Comparison of ENCODE assay signal across 31 cellular contexts in the genomic region with DNA sequence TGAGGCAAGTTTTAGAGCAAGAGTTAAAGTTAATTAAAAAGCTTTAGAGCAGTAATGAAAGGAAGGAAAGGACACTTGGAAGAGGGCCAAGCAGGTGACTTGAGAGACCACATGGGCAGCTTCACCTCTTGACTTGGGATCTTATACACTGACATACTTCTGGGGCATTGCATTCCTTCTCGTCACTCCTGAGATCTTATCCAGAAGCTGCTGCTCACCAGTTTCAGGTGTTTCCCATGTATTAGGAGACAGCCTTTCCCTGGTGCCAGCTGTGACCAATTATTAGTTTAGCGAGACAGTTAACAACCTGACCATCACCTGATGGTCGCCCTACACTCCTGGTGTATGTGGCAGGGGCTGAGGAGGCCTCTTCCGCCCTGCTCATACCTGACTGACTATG.
"Had no signal": no experiment of that assay in that cellular context is flagged by ENCODE, and none has a peak within 500 bp of the region (broad histone marks: within the 10 kb centered on the region; RNA-seq: fewer than 3 reads in every experiment).

No MANE protein-coding gene starts in this region.

- H3K27me3 Mint-ChIP-seq: activated B cell treated with CpG ODN at 0.5 μM for 24 hours; activated CD4-positive, alpha-beta T cell treated with anti-CD3 and anti-CD28 coated beads for 36 hours; activated CD4-positive, alpha-beta T cell treated with anti-CD3 and anti-CD28 coated beads, Interleukin-2, amount 10 ng/mL, durations not matched to agents 24 days and 14 days; activated CD8-positive, alpha-beta T cell treated with anti-CD3 and anti-CD28 coated beads for 36 hours; activated naive CD8-positive, alpha-beta T cell; activated T-helper 17 cell treated with anti-CD3 and anti-CD28 coated beads, Interleukin-2, amount 50 U/mL, for 72 hours; effector memory CD8-positive, alpha-beta T cell; T-helper 17 cell had no signal

- ATAC-seq: activated CD4-positive, alpha-beta T cell treated with anti-CD3 and anti-CD28 coated beads for 36 hours; activated CD8-positive, alpha-beta T cell treated with anti-CD3 and anti-CD28 coated beads for 36 hours; activated T-cell treated with anti-CD3 and anti-CD28 coated beads, Interleukin-2, amount 50 U/mL, for 4 hours; activated T-helper 17 cell treated with anti-CD3 and anti-CD28 coated beads, Interleukin-2, amount 50 U/mL, for 72 hours; effector memory CD8-positive, alpha-beta T cell; gastroesophageal sphincter; heart right ventricle; T-helper 17 cell had no signal

- H3K9me3 Mint-ChIP-seq: activated B cell treated with CpG ODN at 0.5 μM for 24 hours; activated CD4-positive, alpha-beta T cell treated with anti-CD3 and anti-CD28 coated beads, Interleukin-2, amount 10 ng/mL, durations not matched to agents 24 days and 14 days; activated CD8-positive, alpha-beta T cell treated with anti-CD3 and anti-CD28 coated beads for 36 hours; activated T-cell treated with anti-CD3 and anti-CD28 coated beads, Interleukin-2, amount 50 U/mL, for 4 hours; activated T-helper 17 cell treated with anti-CD3 and anti-CD28 coated beads, Interleukin-2, amount 50 U/mL, for 72 hours; effector memory CD8-positive, alpha-beta T cell; T-helper 2 cell treated with Interferon-gamma antibody and Interleukin-4, amounts not matched to agents 5 μg/mL and 100 μg/mL, for 36 hours had no signal

- H3K4me3 Mint-ChIP-seq: activated B cell treated with CpG ODN at 0.5 μM for 24 hours; activated CD4-positive, alpha-beta T cell treated with anti-CD3 and anti-CD28 coated beads for 36 hours; activated CD4-positive, alpha-beta T cell treated with anti-CD3 and anti-CD28 coated beads, Interleukin-2, amount 10 ng/mL, durations not matched to agents 24 days and 14 days; activated CD8-positive, alpha-beta T cell treated with anti-CD3 and anti-CD28 coated beads for 36 hours; activated naive CD8-positive, alpha-beta T cell; activated T-cell treated with anti-CD3 and anti-CD28 coated beads, Interleukin-2, amount 50 U/mL, for 4 hours; activated T-helper 17 cell treated with anti-CD3 and anti-CD28 coated beads, Interleukin-2, amount 50 U/mL, for 72 hours; effector memory CD8-positive, alpha-beta T cell; T-helper 17 cell; T-helper 2 cell treated with Interferon-gamma antibody and Interleukin-4, amounts not matched to agents 5 μg/mL and 100 μg/mL, for 36 hours had no signal

- H3K4me1 Mint-ChIP-seq: activated B cell treated with CpG ODN at 0.5 μM for 24 hours; activated CD4-positive, alpha-beta T cell treated with anti-CD3 and anti-CD28 coated beads for 36 hours; activated CD4-positive, alpha-beta T cell treated with anti-CD3 and anti-CD28 coated beads, Interleukin-2, amount 10 ng/mL, durations not matched to agents 24 days and 14 days had no signal

- H3K27ac Mint-ChIP-seq: activated B cell treated with CpG ODN at 0.5 μM for 24 hours; activated CD4-positive, alpha-beta T cell treated with anti-CD3 and anti-CD28 coated beads for 36 hours; activated CD4-positive, alpha-beta T cell treated with anti-CD3 and anti-CD28 coated beads, Interleukin-2, amount 10 ng/mL, durations not matched to agents 24 days and 14 days; activated CD8-positive, alpha-beta T cell treated with anti-CD3 and anti-CD28 coated beads for 36 hours; activated naive CD8-positive, alpha-beta T cell; T-helper 2 cell treated with Interferon-gamma antibody and Interleukin-4, amounts not matched to agents 5 μg/mL and 100 μg/mL, for 36 hours had no signal

- DNase-seq: activated B cell treated with CpG ODN at 0.5 μM for 24 hours; activated CD4-positive, alpha-beta T cell treated with anti-CD3 and anti-CD28 coated beads for 36 hours; activated CD4-positive, alpha-beta T cell treated with anti-CD3 and anti-CD28 coated beads, Interleukin-2, amount 10 ng/mL, durations not matched to agents 24 days and 14 days; activated CD4-positive, CD25-positive, alpha-beta regulatory T cell treated with anti-CD3 and anti-CD28 coated beads, Interleukin-2, amount 50 U/mL, for 72 hours; activated CD8-positive, alpha-beta memory T cell treated with anti-CD3 and anti-CD28 coated beads for 24 hours; activated CD8-positive, alpha-beta T cell treated with anti-CD3 and anti-CD28 coated beads for 36 hours; activated effector memory CD4-positive, alpha-beta T cell treated with Interleukin-2 at 50 U/mL for 16 hours; activated gamma-delta T cell treated with Interleukin-2 at 50 U/mL for 16 hours; activated naive CD4-positive, alpha-beta T cell treated with anti-CD3 and anti-CD28 coated beads, Interleukin-2, amount 50 U/mL, for 16 hours; activated naive CD4-positive, alpha-beta T cell treated with Interleukin-2 at 50 U/mL for 16 hours; activated T-cell treated with anti-CD3 and anti-CD28 coated beads, Interleukin-2, amount 50 U/mL, for 4 hours; amniotic stem cell; anterior cingulate cortex; brain microvascular endothelial cell; caudate nucleus; cortex of kidney; dermis blood vessel endothelial cell; effector CD4-positive, alpha-beta T cell; effector memory CD8-positive, alpha-beta T cell; erythroblast; esophagus squamous epithelium; foreskin melanocyte; heart right ventricle; T-helper 1 cell; T-helper 17 cell; T1000; WERI-Rb-1 had no signal
